In genomic region chr2:157747695-157748370, GRCh38 we compare ENCODE assay signal across 8 cellular contexts.
DNase-seq lines count a peak whose midpoint lies in the region; ATAC-seq and TF ChIP-seq lines count a peak whose summit lies in the region.

No MANE protein-coding gene starts in this region.

- H3K27me3 Mint-ChIP-seq in stimulated activated memory B cell treated with anti-CD40 and anti-IgM and Interleukin-4, amounts not matched to agents 10 μg/mL and 1 μg/mL and 100 μg/mL, for 72 hours = no peaks in the 10 kb centered on the region
- H3K27me3 Mint-ChIP-seq in CD4-positive, alpha-beta memory T cell = no peaks in the 10 kb centered on the region

- no peak overlapping the region for H3K4me3 Mint-ChIP-seq in stimulated activated memory B cell treated with anti-CD40 and anti-IgM and Interleukin-4, amounts not matched to agents 10 μg/mL and 1 μg/mL and 100 μg/mL, for 72 hours
- no peak overlapping the region for H3K4me3 Mint-ChIP-seq in CD4-positive, alpha-beta memory T cell

- DNase-seq in foreskin fibroblast (peak; percentile 74 to 89), vagina (ENCODE audit: extremely low spot score in 2 of 2) (no peak), BE2C (no peak)
- DNase-seq in CD4-positive, alpha-beta memory T cell = no peak

- TF ChIP-seq CTCF in foreskin fibroblast (IDR thresholded peaks at IDR 0.05; ENCODE audit: low read depth, low read length) (no peak), vagina (IDR thresholded peaks at IDR 0.05) (no peak), BE2C (IDR thresholded peaks at IDR 0.05; ENCODE audit: low read depth, low read length) (no peak)

- no peaks in the 10 kb centered on the region for H3K4me1 ChIP-seq in CD4-positive, alpha-beta memory T cell (ENCODE audit: insufficient read depth, low read length)
- H3K4me1 ChIP-seq in vagina = peaks cover 13% of the 10 kb centered on the region
- no peaks in the 10 kb centered on the region for H3K4me1 ChIP-seq in BE2C

- H3K36me3 Mint-ChIP-seq in stimulated activated memory B cell treated with anti-CD40 and anti-IgM and Interleukin-4, amounts not matched to agents 10 μg/mL and 1 μg/mL and 100 μg/mL, for 72 hours = peaks cover 51% of the 10 kb centered on the region
- H3K36me3 Mint-ChIP-seq in CD4-positive, alpha-beta memory T cell = peaks cover 51 to 70% of the 10 kb centered on the region in 2 donors

- peaks cover 16% of the 10 kb centered on the region for H3K4me1 Mint-ChIP-seq in stimulated activated memory B cell treated with anti-CD40 and anti-IgM and Interleukin-4, amounts not matched to agents 10 μg/mL and 1 μg/mL and 100 μg/mL, for 72 hours
- peaks cover 5 to 19% (median 14%) of the 10 kb centered on the region in 4 donors for H3K4me1 Mint-ChIP-seq in CD4-positive, alpha-beta memory T cell

- no peak for TF ChIP-seq POLR2A in vagina (IDR thresholded peaks at IDR 0.05)

- H3K27ac Mint-ChIP-seq in stimulated activated memory B cell treated with anti-CD40 and anti-IgM and Interleukin-4, amounts not matched to agents 10 μg/mL and 1 μg/mL and 100 μg/mL, for 72 hours = peak overlapping the region; percentile 56
- peak overlapping the region in 1 of 7 donors; percentile 47 for H3K27ac Mint-ChIP-seq in CD4-positive, alpha-beta memory T cell

- no peak overlapping the region for H3K4me3 ChIP-seq in foreskin fibroblast (ENCODE audit: low read depth in 1 of 2, low read length in 2 of 2)
- no peak overlapping the region for H3K4me3 ChIP-seq in CD4-positive, alpha-beta memory T cell (ENCODE audit: low read length in 2 of 2)
- H3K4me3 ChIP-seq in vagina = no peak overlapping the region
- no peak overlapping the region for H3K4me3 ChIP-seq in BE2C (ENCODE audit: low read depth, low read length)

- H3K36me3 ChIP-seq in CD4-positive, alpha-beta memory T cell (ENCODE audit: insufficient read depth, low read length) = peaks cover 11% of the 10 kb centered on the region
- H3K36me3 ChIP-seq in vagina = no peaks in the 10 kb centered on the region
- no peaks in the 10 kb centered on the region for H3K36me3 ChIP-seq in BE2C

- no peaks in the 10 kb centered on the region for H3K9me3 ChIP-seq in CD4-positive, alpha-beta memory T cell (ENCODE audit: control insufficient read depth in 1 of 2, low read length in 2 of 2)
- H3K9me3 ChIP-seq in vagina (no peaks in the 10 kb centered on the region), BE2C (no peaks in the 10 kb centered on the region)

- ATAC-seq in GM18870 (IDR thresholded peaks at IDR 0.05; ENCODE audit: unreplicated experiment) = peak; percentile 49
- ATAC-seq in HG03442 (IDR thresholded peaks at IDR 0.05; ENCODE audit: unreplicated experiment) = peak; percentile 52
- ATAC-seq in stimulated activated memory B cell treated with anti-CD40 and anti-IgM and Interleukin-4, amounts not matched to agents 10 μg/mL and 1 μg/mL and 100 μg/mL, for 72 hours = peak; percentile 85
- no peak for ATAC-seq in GM21576 (IDR thresholded peaks at IDR 0.05; ENCODE audit: unreplicated experiment)

- intact Hi-C loops in CD4-positive, alpha-beta memory T cell (cut with micrococcal nuclease) = no loop called here
- intact Hi-C loops in vagina (cut with DNase I) = no loop called here

- no peaks in the 10 kb centered on the region for H3K27me3 ChIP-seq in CD4-positive, alpha-beta memory T cell (ENCODE audit: insufficient read depth, low read length)
- H3K27me3 ChIP-seq in vagina (no peaks in the 10 kb centered on the region), BE2C (no peaks in the 10 kb centered on the region)

- no peak overlapping the region for H3K27ac ChIP-seq in CD4-positive, alpha-beta memory T cell (ENCODE audit: low read depth, low read length)
- H3K27ac ChIP-seq in vagina = no peak overlapping the region

- no peaks in the 10 kb centered on the region for H3K9me3 Mint-ChIP-seq in stimulated activated memory B cell treated with anti-CD40 and anti-IgM and Interleukin-4, amounts not matched to agents 10 μg/mL and 1 μg/mL and 100 μg/mL, for 72 hours
- no peaks in the 10 kb centered on the region for H3K9me3 Mint-ChIP-seq in CD4-positive, alpha-beta memory T cell

- POLR2A ChIA-PET in CD4-positive, alpha-beta memory T cell (lab: Charles Lee; ENCODE audit: partially characterized antibody) = no interaction called here

- CTCF ChIA-PET in CD4-positive, alpha-beta memory T cell (lab: Charles Lee; ENCODE audit: partially characterized antibody) = interaction anchor here (0.7 kb wide), 1 partner anchor 256 kb away, joined by 3 read pairs; no protein-coding TSS in a partner anchor

Comparison
In these comparisons a context has a peak if more than half of its experiments do, and no peak if none do; other contexts are left out.
1. DNase-seq: peak in foreskin fibroblast (2 of 2); none in CD4-positive, alpha-beta memory T cell (0 of 5), vagina (0 of 2) and BE2C (single experiment).